Comparison of ENCODE assay signal across 24 cellular contexts in the genomic region with DNA sequence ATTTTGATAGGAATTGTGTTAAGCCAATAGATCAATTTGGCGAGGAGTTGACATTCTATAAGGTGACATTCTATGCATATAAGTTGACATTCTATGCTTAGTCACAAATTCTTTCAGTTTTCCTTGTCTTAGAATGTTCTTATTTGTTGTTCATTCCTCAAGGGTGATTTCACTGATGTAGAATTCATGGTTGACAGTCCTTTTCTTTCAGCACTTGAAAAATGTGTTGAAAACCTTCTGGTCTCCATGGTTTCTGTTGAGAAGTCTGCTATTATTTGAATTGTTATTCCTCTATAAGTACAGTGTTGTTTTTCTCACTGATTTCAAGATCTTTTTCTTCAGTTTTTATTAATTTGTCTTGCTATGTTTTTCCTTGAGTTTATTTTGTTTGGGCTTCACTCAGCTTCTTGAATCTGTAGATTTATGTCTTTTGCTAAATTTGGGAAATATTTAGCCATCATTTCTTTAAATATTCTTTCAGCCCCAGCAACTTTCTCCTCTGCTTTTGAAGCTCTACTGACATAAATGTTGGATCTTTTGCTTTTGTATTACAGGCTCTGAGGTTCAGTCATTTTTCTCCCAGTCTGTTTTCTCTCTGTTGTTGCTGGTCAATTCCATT.
A peak's percentile ranks its signal among the peaks of the same experiment; 100 is the strongest.
DNase-seq lines count a peak whose midpoint lies in the region; TF ChIP-seq lines count a peak whose summit lies in the region.
"Had no signal": no experiment of that assay in that cellular context is flagged by ENCODE, and none has a peak within 500 bp of the region (broad histone marks: within the 10 kb centered on the region; RNA-seq: fewer than 3 reads in every experiment).

No MANE protein-coding gene starts in this region.

- no peak overlapping the region for H2AFZ ChIP-seq in smooth muscle cell (ENCODE audit: low read depth)

- H4K20me1 ChIP-seq in smooth muscle cell (ENCODE audit: low read depth) = no peaks in the 10 kb centered on the region

- WGBS in smooth muscle cell (ENCODE audit: low lambda C conversion rate) = 39% methylated on average over 1 of the region's 1 CpG

- H3K27ac ChIP-seq in smooth muscle cell (ENCODE audit: low read depth) (peak overlapping the region; percentile 63), ascending aorta (no peak overlapping the region)
- H3K27ac ChIP-seq: C4-2B, heart left ventricle, neutrophil, WERI-Rb-1 had no signal

- H3K4me1 ChIP-seq in smooth muscle cell (ENCODE audit: low read depth) (no peaks in the 10 kb centered on the region), ascending aorta (no peaks in the 10 kb centered on the region)
- H3K4me1 ChIP-seq: heart left ventricle had no signal

- DNase-seq in NCI-H226 = peak; percentile 73
- DNase-seq in dermis blood vessel endothelial cell = peak; percentile 15
- peak; percentile 4 for DNase-seq in glomerular visceral epithelial cell (ENCODE audit: extremely low spot score)
- no peak for DNase-seq in smooth muscle cell (lab: John Stamatoyannopoulos, UW; ENCODE audit: unreplicated experiment)
- DNase-seq in ascending aorta (ENCODE audit: low spot score in 2 of 2) = no peak
- DNase-seq in activated CD4-positive, alpha-beta T cell treated with anti-CD3 and anti-CD28 coated beads, Interleukin-2, amount 50 U/mL, for 48 hours = no peak
- no peak for DNase-seq in activated effector memory CD4-positive, alpha-beta T cell treated with Interleukin-2 at 50 U/mL for 16 hours
- DNase-seq: activated CD4-positive, alpha-beta T cell treated with anti-CD3 and anti-CD28 coated beads, Interleukin-2, amount 10 ng/mL, durations not matched to agents 24 days and 14 days; activated naive CD4-positive, alpha-beta T cell treated with anti-CD3 and anti-CD28 coated beads, Interleukin-2, amount 10 ng/mL, durations not matched to agents 7 days and 5 days; activated T-cell treated with anti-CD3 and anti-CD28 coated beads, Interleukin-2, amount 50 U/mL, for 72 hours; aorta; DMS79 treated with DMSO at 0.1 percent for 48 hours; H7; heart left ventricle; left colon; NCI-H1105; NCI-H2029; NCI-H446; OCI-M1; stimulated activated CD4-positive, alpha-beta T cell treated with anti-CD3 and anti-CD28 coated beads, Interleukin-4, amount 100 ng/mL, for 24 hours; stimulated activated naive CD4-positive, alpha-beta T cell; WERI-Rb-1 had no signal

- H3K9me3 ChIP-seq in smooth muscle cell (replicated peaks; ENCODE audit: low read depth) (no peaks in the 10 kb centered on the region), ascending aorta (peaks cover 2 to 14% of the 10 kb centered on the region in 2 donors)
- H3K9me3 ChIP-seq: neutrophil had no signal

- H3K27me3 ChIP-seq in smooth muscle cell (ENCODE audit: low read depth) (no peaks in the 10 kb centered on the region), ascending aorta (no peaks in the 10 kb centered on the region)
- H3K27me3 ChIP-seq: heart left ventricle, neutrophil had no signal

- TF ChIP-seq CTCF in smooth muscle cell (IDR thresholded peaks at IDR 0.05; ENCODE audit: borderline replicate concordance, insufficient read depth, poor library complexity, severe bottlenecking) (no peak), ascending aorta (IDR thresholded peaks at IDR 0.05) (no peak)

- H3K4me3 ChIP-seq in smooth muscle cell (no peak overlapping the region), ascending aorta (no peak overlapping the region)
- H3K4me3 ChIP-seq: heart left ventricle had no signal

- no peak overlapping the region for H3K4me2 ChIP-seq in smooth muscle cell

- no peaks in the 10 kb centered on the region for H3K79me2 ChIP-seq in smooth muscle cell (ENCODE audit: low read depth)

- no peaks in the 10 kb centered on the region for H3F3A ChIP-seq in smooth muscle cell (ENCODE audit: low read depth)

- H3K36me3 ChIP-seq in smooth muscle cell (ENCODE audit: low read depth) (no peaks in the 10 kb centered on the region), ascending aorta (no peaks in the 10 kb centered on the region)
- H3K36me3 ChIP-seq: heart left ventricle, neutrophil, WERI-Rb-1 had no signal

- H3K9ac ChIP-seq in smooth muscle cell (ENCODE audit: low read depth) = no peak overlapping the region

- intact Hi-C loops in ascending aorta (cut with DNase I) = no loop called here

Comparison
In these comparisons a context has a peak if more than half of its experiments do, and no peak if none do; other contexts are left out.
1. DNase-seq: peak in NCI-H226 (single experiment), dermis blood vessel endothelial cell (single experiment) and glomerular visceral epithelial cell (single experiment); none in smooth muscle cell (single experiment), ascending aorta (0 of 2), activated CD4-positive, alpha-beta T cell treated with anti-CD3 and anti-CD28 coated beads, Interleukin-2, amount 50 U/mL, for 48 hours (0 of 2) and activated effector memory CD4-positive, alpha-beta T cell treated with Interleukin-2 at 50 U/mL for 16 hours (single experiment).